Comparison of ENCODE assay signal across 9 cellular contexts in the genomic region with DNA sequence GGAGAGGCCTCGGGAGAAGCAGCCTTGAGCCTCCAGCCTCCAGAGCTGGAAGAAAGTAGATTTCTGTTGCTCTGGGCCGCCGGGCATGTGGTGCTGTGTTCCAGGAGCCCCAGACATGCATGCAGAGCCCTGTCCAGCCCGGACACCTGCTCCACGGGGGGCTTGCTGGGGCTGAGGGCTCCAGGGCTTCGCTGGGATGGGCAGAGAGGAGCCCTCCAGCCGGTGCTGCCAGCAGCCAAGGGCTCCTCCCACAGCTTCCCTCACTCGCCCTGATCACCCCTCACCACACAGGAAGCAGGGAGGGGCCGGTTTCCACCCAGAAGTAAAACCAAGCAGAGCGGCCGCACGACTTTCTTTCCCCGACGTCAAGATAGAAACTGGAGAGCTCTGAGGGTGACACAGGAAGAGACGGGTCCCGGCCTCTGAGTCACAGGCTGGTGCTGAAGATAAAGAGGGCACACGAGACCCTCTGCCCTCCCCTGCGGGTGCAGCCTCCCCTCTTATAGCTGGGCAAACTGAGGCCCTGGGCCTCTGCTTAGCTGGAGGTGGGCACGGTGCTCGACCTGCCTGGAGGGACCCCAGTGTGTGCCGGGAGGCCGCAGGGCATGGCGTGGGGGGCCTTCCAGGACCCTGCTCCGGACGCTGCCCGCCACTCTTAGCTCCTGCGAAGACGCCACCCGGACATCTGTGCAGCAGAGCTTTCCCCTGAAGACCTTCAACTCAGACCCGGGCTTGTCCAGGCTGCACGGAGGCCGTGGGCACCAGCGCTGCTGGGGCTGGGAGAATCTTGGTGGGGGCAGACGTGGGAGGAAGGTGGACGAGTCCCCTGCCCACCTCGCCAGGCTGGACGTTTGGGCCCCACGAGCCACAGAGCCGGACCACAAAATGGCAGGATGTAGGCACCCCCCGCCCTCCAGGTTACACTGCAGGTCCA. TPM values are rescaled to one million over a fixed set of nuclear protein-coding genes. Genes with fewer than 3 reads are reported as not detected.
DNase-seq lines count a peak whose midpoint lies in the region; ATAC-seq, FAIRE-seq and TF ChIP-seq lines count a peak whose summit lies in the region.
"Had no signal": no experiment of that assay in that cellular context is flagged by ENCODE, and none has a peak within 500 bp of the region (broad histone marks: within the 10 kb centered on the region; RNA-seq: fewer than 3 reads in every experiment).

No MANE protein-coding gene starts in this region.

- 33 to 51% methylated on average over 31 to 32 of the region's 40 CpGs for WGBS in tibial nerve, 2 donors

- H3F3A ChIP-seq in MM.1S (ENCODE audit: insufficient read depth, low read length) = peaks cover 5% of the 10 kb centered on the region; the same call in 1 of the 2 replicates

- H3K9me1 ChIP-seq in endothelial cell of umbilical vein (replicated peaks; ENCODE audit: control insufficient read depth, extremely low read depth, insufficient read depth, low read length) = no peaks in the 10 kb centered on the region

- TF ChIP-seq POLR2A in endothelial cell of umbilical vein (IDR thresholded peaks at IDR 0.05; ENCODE audit: low read depth, low read length) (no peak), tibial nerve (IDR thresholded peaks at IDR 0.05) (peak in 1 of 2 donors; percentile 18)

- peaks cover 68% of the 10 kb centered on the region for H3K27me3 ChIP-seq in MM.1S (replicated peaks; ENCODE audit: insufficient read depth, low read length)
- H3K27me3 ChIP-seq in endothelial cell of umbilical vein (ENCODE audit: control insufficient read depth in 2 of 2, insufficient read depth in 2 of 2, low read length in 2 of 2) = no peaks in the 10 kb centered on the region
- H3K27me3 ChIP-seq in neutrophil = peaks cover 23% of the 10 kb centered on the region
- peaks cover 0 to 6% of the 10 kb centered on the region in 2 donors for H3K27me3 ChIP-seq in tibial nerve

- dilution Hi-C loops in endothelial cell of umbilical vein (cut with MboI; ENCODE audit: extremely low pct_ligation_motif_present, low sequenced_read_pairs) = no loop called here

- peak overlapping the region; percentile 39; the same call in 1 of the 2 replicates for H3K9ac ChIP-seq in MM.1S (ENCODE audit: low read length)
- no peak overlapping the region for H3K9ac ChIP-seq in endothelial cell of umbilical vein (replicated peaks; ENCODE audit: extremely low read depth, insufficient read depth, low read length)

- H2AFZ ChIP-seq in MM.1S (ENCODE audit: low read length) = peak overlapping the region; percentile 77
- H2AFZ ChIP-seq in endothelial cell of umbilical vein (ENCODE audit: low read depth, low read length) = no peak overlapping the region

- intact Hi-C loops in endothelial cell of umbilical vein (cut with micrococcal nuclease) = no loop called here

- H3K4me2 ChIP-seq in MM.1S (ENCODE audit: low read depth, low read length) = peak overlapping the region; percentile 100
- no peak overlapping the region for H3K4me2 ChIP-seq in endothelial cell of umbilical vein (ENCODE audit: insufficient read depth, low read length)

- POLR2A ChIA-PET in endothelial cell of umbilical vein (lab: Charles Lee) = no interaction called here
- POLR2A ChIA-PET in RWPE1 (lab: Yijun Ruan, JAX; ENCODE audit: low non-redundant PET) = no interaction called here

- peak; percentile 60 for FAIRE-seq in endothelial cell of umbilical vein (lab: Jason Lieb, UNC)

- H3K79me2 ChIP-seq in MM.1S (ENCODE audit: low read length) (no peaks in the 10 kb centered on the region), endothelial cell of umbilical vein (ENCODE audit: control insufficient read depth, insufficient read depth, low read length) (no peaks in the 10 kb centered on the region)

- H3K27ac ChIP-seq in MM.1S (ENCODE audit: low read length) (no peak overlapping the region), endothelial cell of umbilical vein (ENCODE audit: insufficient read depth, low read depth, low read length) (no peak overlapping the region), neutrophil (peak overlapping the region; percentile 74), tibial nerve (peak overlapping the region; percentile 33 to 87 (median 84)), RWPE1 (no peak overlapping the region)

- TF ChIP-seq CTCF in GM12864 (IDR thresholded peaks at IDR 0.05; ENCODE audit: low read depth, low read length, missing control alignments) (no peak), MM.1S (IDR thresholded peaks at IDR 0.05; ENCODE audit: low read length) (no peak), endothelial cell of umbilical vein (IDR thresholded peaks at IDR 0.05; ENCODE audit: extremely low read depth in 1 of 2, insufficient read depth in 1 of 2, low read depth in 1 of 2, low read length in 2 of 2) (no peak), neutrophil (IDR thresholded peaks at IDR 0.05) (no peak), tibial nerve (IDR thresholded peaks at IDR 0.05) (no peak), RWPE1 (conservative IDR thresholded peaks at IDR 0.05; ENCODE audit: low read depth) (no peak)

- peak; percentile 71 for ATAC-seq in GM21737 (IDR thresholded peaks at IDR 0.05; ENCODE audit: unreplicated experiment)

- no TSS peak for BruUV-seq in endothelial cell of umbilical vein (replicated peaks; lab: Mats Ljungman, UMichigan)

- H3K9me2 ChIP-seq in MM.1S (replicated peaks; ENCODE audit: insufficient read depth, low read length) = no peaks in the 10 kb centered on the region

- CTCF ChIA-PET in endothelial cell of umbilical vein (lab: Charles Lee) (no interaction called here), RWPE1 (lab: Yijun Ruan, JAX) (no interaction called here)

- DNase-seq in GM12864 (ENCODE audit: low read depth) (peak; percentile 84), MM.1S (peak; percentile 80), endothelial cell of umbilical vein (ENCODE audit: low read depth, low spot score) (no peak), tibial nerve (ENCODE audit: low spot score in 2 of 2) (peak; percentile 31 to 59), RWPE1 (ENCODE audit: low spot score) (no peak)
- peak; percentile 83 to 96 for DNase-seq in activated CD4-positive, alpha-beta T cell treated with anti-CD3 and anti-CD28 coated beads, Interleukin-2, amount 50 U/mL, for 24 hours (ENCODE audit: low read depth in 1 of 2, low spot score in 1 of 2)

- H4K20me1 ChIP-seq in MM.1S (ENCODE audit: insufficient read depth, low read length) = no peaks in the 10 kb centered on the region
- H4K20me1 ChIP-seq in endothelial cell of umbilical vein (replicated peaks; ENCODE audit: control insufficient read depth, extremely low read depth, insufficient read depth, low read length) = no peaks in the 10 kb centered on the region

- peak in 1 of 2 donors; percentile 53 for TF ChIP-seq EP300 in tibial nerve (IDR thresholded peaks at IDR 0.05)

- H3K4me3 ChIP-seq in GM12864 (ENCODE audit: low read depth, low read length) (peak overlapping the region; percentile 73), MM.1S (ENCODE audit: low read length) (peak overlapping the region; percentile 54), endothelial cell of umbilical vein (replicated peaks in 1 of 3; ENCODE audit: insufficient read depth in 1 of 3, low read depth in 1 of 3, low read length in 3 of 3) (no peak overlapping the region), neutrophil (ENCODE audit: low read depth in 1 of 2, low read length in 1 of 2) (peak overlapping the region; percentile 47 to 57), tibial nerve (peak overlapping the region in 2 of 4 donors; percentile 27 to 37)

- H3K4me1 ChIP-seq in MM.1S (ENCODE audit: low read length) (peaks cover 21% of the 10 kb centered on the region), endothelial cell of umbilical vein (ENCODE audit: control insufficient read depth, extremely low read depth, insufficient read depth, low read length) (peaks cover 11% of the 10 kb centered on the region), neutrophil (ENCODE audit: control insufficient read depth in 1 of 2, insufficient read depth in 1 of 2, low read depth in 1 of 2, low read length in 1 of 2) (peaks cover 22 to 34% of the 10 kb centered on the region in 2 experiments), tibial nerve (peaks cover 0 to 68% (median 45%) of the 10 kb centered on the region in 4 donors)

- H3K9me3 ChIP-seq in MM.1S (replicated peaks; ENCODE audit: insufficient read depth, low read length) (no peaks in the 10 kb centered on the region), endothelial cell of umbilical vein (replicated peaks; ENCODE audit: control insufficient read depth, insufficient read depth, low read length) (no peaks in the 10 kb centered on the region), neutrophil (no peaks in the 10 kb centered on the region), tibial nerve (no peaks in the 10 kb centered on the region)

- H3K36me3 ChIP-seq in MM.1S (replicated peaks; ENCODE audit: insufficient read depth, low read length) = no peaks in the 10 kb centered on the region
- no peaks in the 10 kb centered on the region for H3K36me3 ChIP-seq in endothelial cell of umbilical vein (ENCODE audit: control insufficient read depth in 2 of 2, extremely low read depth in 1 of 2, insufficient read depth in 2 of 2, low read length in 2 of 2)
- H3K36me3 ChIP-seq in neutrophil = peaks cover 35% of the 10 kb centered on the region
- H3K36me3 ChIP-seq in tibial nerve = peaks cover 0 to 9% (median 0%) of the 10 kb centered on the region in 3 donors

RNA-seq across cellular contexts. Expression of gene ADAP1, which starts 31.1 kb away (rescaled TPM):
- total RNA-seq in endothelial cell of umbilical vein = 0.46 and 0.49 TPM in 2 replicates
- 0.58 and 0.76 TPM in 2 replicates for polyA plus RNA-seq in endothelial cell of umbilical vein
- polyA plus RNA-seq in endothelial cell of umbilical vein (2011; cell fraction: cytosol; rRNA removed) = 0.37 and 0.44 TPM in 2 replicates
- 0.65 and 0.84 TPM in 2 replicates for polyA plus RNA-seq in endothelial cell of umbilical vein (2011; cell fraction: nucleus; rRNA removed)
- 0.66 and 1.1 TPM in 2 replicates for polyA plus RNA-seq in endothelial cell of umbilical vein (2012)
- polyA minus RNA-seq in endothelial cell of umbilical vein = 1.7 and 2.1 TPM in 2 replicates
- polyA minus RNA-seq in endothelial cell of umbilical vein (2011; cell fraction: cytosol; rRNA and poly(A)+ RNA removed) = 5.3 TPM
- polyA minus RNA-seq in endothelial cell of umbilical vein (2011; cell fraction: nucleus; rRNA and poly(A)+ RNA removed) = not detected in 2 replicates
- total RNA-seq in tibial nerve = 10 to 100 TPM; 29.3 to 53.0 (median 39.6) TPM

RNA-seq across cellular contexts. Expression of gene GET4, which starts 47.0 kb away (rescaled TPM):
- total RNA-seq in endothelial cell of umbilical vein (44.7 and 48.4 TPM in 2 replicates), tibial nerve (10 to 100 TPM; 29.8 to 50.2 (median 38.3) TPM)
- polyA plus RNA-seq in endothelial cell of umbilical vein = 58.1 and 64.8 TPM in 2 replicates
- 30.1 and 40.9 TPM in 2 replicates for polyA plus RNA-seq in endothelial cell of umbilical vein (2011; cell fraction: cytosol; rRNA removed)
- 82.6 and 105 TPM in 2 replicates for polyA plus RNA-seq in endothelial cell of umbilical vein (2011; cell fraction: nucleus; rRNA removed)
- polyA plus RNA-seq in endothelial cell of umbilical vein (2012) = 25.7 and 32.2 TPM in 2 replicates
- polyA minus RNA-seq in endothelial cell of umbilical vein = 15.7 and 15.8 TPM in 2 replicates
- 21.4 TPM for polyA minus RNA-seq in endothelial cell of umbilical vein (2011; cell fraction: cytosol; rRNA and poly(A)+ RNA removed)
- polyA minus RNA-seq in endothelial cell of umbilical vein (2011; cell fraction: nucleus; rRNA and poly(A)+ RNA removed) = 12.9 and 18.9 TPM in 2 replicates

RNA-seq across cellular contexts. Expression of gene COX19, which starts 52.0 kb away (rescaled TPM):
- total RNA-seq in endothelial cell of umbilical vein (10.6 and 11.3 TPM in 2 replicates), tibial nerve (10 to 100 TPM; 10.8 to 21.3 (median 11.2) TPM)
- 4.7 and 6.8 TPM in 2 replicates for polyA plus RNA-seq in endothelial cell of umbilical vein
- polyA plus RNA-seq in endothelial cell of umbilical vein (2011; cell fraction: cytosol; rRNA removed) = 5.4 and 6.4 TPM in 2 replicates
- polyA plus RNA-seq in endothelial cell of umbilical vein (2011; cell fraction: nucleus; rRNA removed) = 17.4 and 23.5 TPM in 2 replicates
- polyA plus RNA-seq in endothelial cell of umbilical vein (2012) = 4.4 and 5.5 TPM in 2 replicates
- 7.1 and 12.1 TPM in 2 replicates for polyA minus RNA-seq in endothelial cell of umbilical vein
- polyA minus RNA-seq in endothelial cell of umbilical vein (2011; cell fraction: cytosol; rRNA and poly(A)+ RNA removed) = 4.8 TPM
- polyA minus RNA-seq in endothelial cell of umbilical vein (2011; cell fraction: nucleus; rRNA and poly(A)+ RNA removed) = 29.2 and 32.2 TPM in 2 replicates

RNA-seq across cellular contexts. Expression of gene CYP2W1, which starts 59.6 kb away (rescaled TPM):
- not detected in 2 replicates for total RNA-seq in endothelial cell of umbilical vein
- not detected in 2 replicates for polyA plus RNA-seq in endothelial cell of umbilical vein
- polyA plus RNA-seq in endothelial cell of umbilical vein (2011; cell fraction: cytosol; rRNA removed) = not detected in 2 replicates
- polyA plus RNA-seq in endothelial cell of umbilical vein (2011; cell fraction: nucleus; rRNA removed) = not detected in 2 replicates
- polyA plus RNA-seq in endothelial cell of umbilical vein (2012) = 0.08 TPM in 1 of 2 replicates, not detected in the other
- polyA minus RNA-seq in endothelial cell of umbilical vein = not detected in 2 replicates
- not detected for polyA minus RNA-seq in endothelial cell of umbilical vein (2011; cell fraction: cytosol; rRNA and poly(A)+ RNA removed)
- not detected in 2 replicates for polyA minus RNA-seq in endothelial cell of umbilical vein (2011; cell fraction: nucleus; rRNA and poly(A)+ RNA removed)
- 10 to 100 TPM in 2 of 4 donors, 1 to 10 TPM in 2; 5.7 to 18.6 (median 12.1) TPM for total RNA-seq in tibial nerve
- total RNA-seq: activated CD8-positive, alpha-beta memory T cell treated with anti-CD3 and anti-CD28 coated beads for 36 hours had no signal

Comparison
In these comparisons a context has a peak if more than half of its experiments do, and no peak if none do; other contexts are left out.
1. DNase-seq: peak in GM12864 (single experiment), MM.1S (single experiment), activated CD4-positive, alpha-beta T cell treated with anti-CD3 and anti-CD28 coated beads, Interleukin-2, amount 50 U/mL, for 24 hours (2 of 2) and tibial nerve (2 of 2); none in endothelial cell of umbilical vein (single experiment) and RWPE1 (single experiment).
2. H3K4me3 ChIP-seq: peak in GM12864 (single experiment), MM.1S (single experiment) and neutrophil (2 of 2); none in endothelial cell of umbilical vein (0 of 3).
3. H3K27ac ChIP-seq: peak in neutrophil (single experiment) and tibial nerve (4 of 4); none in MM.1S (single experiment), endothelial cell of umbilical vein (single experiment) and RWPE1 (single experiment).
4. RNA of gene ADAP1, which starts 31.1 kb away (total RNA-seq): 29.3 to 53.0 TPM in tibial nerve; 0.46 to 0.49 TPM in endothelial cell of umbilical vein; every median in the first group is over 10 times any median in the second.